10 cellular contexts compared by ENCODE assay signal in the genomic region with DNA sequence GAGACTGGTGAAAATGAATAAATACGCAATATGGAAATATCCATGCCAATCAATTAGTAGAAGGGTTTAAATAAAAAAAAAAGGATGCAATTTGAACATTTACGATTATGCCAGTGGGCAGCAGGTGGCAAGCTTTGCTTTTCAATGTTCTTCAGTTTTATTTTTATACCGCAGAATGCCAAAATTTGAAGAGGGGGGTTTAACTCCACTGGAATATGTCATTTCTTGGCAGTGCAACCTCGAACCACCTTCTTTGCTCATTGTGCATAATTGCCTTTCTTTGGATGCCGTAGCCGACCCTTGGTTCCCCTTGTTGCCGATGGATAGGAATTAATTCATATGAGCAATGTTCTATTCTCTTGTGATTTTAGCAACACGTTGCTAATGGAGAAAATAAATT.
DNase-seq lines count a peak whose midpoint lies in the region; ATAC-seq and TF ChIP-seq lines count a peak whose summit lies in the region.
"Had no signal": no experiment of that assay in that cellular context is flagged by ENCODE, and none has a peak within 500 bp of the region (broad histone marks: within the 10 kb centered on the region; RNA-seq: fewer than 3 reads in every experiment).

No MANE protein-coding gene starts in this region.

- TF ChIP-seq CTCF in AG09319 (IDR thresholded peaks at IDR 0.05; ENCODE audit: low read depth, low read length) (peak; percentile 53), coronary artery (IDR thresholded peaks at IDR 0.05) (peak; percentile 44), mesothelial cell of epicardium (IDR thresholded peaks at IDR 0.05; ENCODE audit: unreplicated experiment) (no peak)

- H3K27me3 Mint-ChIP-seq in mesothelial cell of epicardium (ENCODE audit: low read depth) = no peaks in the 10 kb centered on the region

- H3K4me3 ChIP-seq in coronary artery = peak overlapping the region; percentile 51

- H3K27ac Mint-ChIP-seq in mesothelial cell of epicardium = peak overlapping the region; percentile 85

- H3K36me3 Mint-ChIP-seq in mesothelial cell of epicardium = no peaks in the 10 kb centered on the region

- H3K4me3 Mint-ChIP-seq in mesothelial cell of epicardium = no peak overlapping the region

- peaks cover 56% of the 10 kb centered on the region for H3K4me1 Mint-ChIP-seq in mesothelial cell of epicardium

- no peak for ATAC-seq in GM21825 (IDR thresholded peaks at IDR 0.05; ENCODE audit: unreplicated experiment)

- no peaks in the 10 kb centered on the region for H3K9me3 Mint-ChIP-seq in mesothelial cell of epicardium

- peak overlapping the region; percentile 24 to 48 for H3K27ac ChIP-seq in coronary artery

- DNase-seq in AG09319 (ENCODE audit: extremely low read depth, low read depth) = no peak
- DNase-seq in NCI-H1694 (lab: John Stamatoyannopoulos, UW) = peak; percentile 90
- DNase-seq in coronary artery (ENCODE audit: low spot score) = no peak
- no peak for DNase-seq in mesothelial cell of epicardium (ENCODE audit: low spot score in 2 of 2, unreplicated experiment in 2 of 2)
- DNase-seq in activated CD4-positive, alpha-beta T cell treated with anti-CD3 and anti-CD28 coated beads for 48 hours = no peak
- DNase-seq in activated effector memory CD4-positive, alpha-beta T cell treated with anti-CD3 and anti-CD28 coated beads, Interleukin-2, amount 50 U/mL, for 16 hours = no peak
- DNase-seq in stimulated activated CD4-positive, alpha-beta T cell treated with anti-CD3 and anti-CD28 coated beads, Interleukin-15, amount 100 ng/mL, for 24 hours = no peak
- DNase-seq: central memory CD4-positive, alpha-beta T cell; DMS79 treated with DMSO at 0.1 percent for 48 hours had no signal
